8 cellular contexts compared by ENCODE assay signal in the genomic region with DNA sequence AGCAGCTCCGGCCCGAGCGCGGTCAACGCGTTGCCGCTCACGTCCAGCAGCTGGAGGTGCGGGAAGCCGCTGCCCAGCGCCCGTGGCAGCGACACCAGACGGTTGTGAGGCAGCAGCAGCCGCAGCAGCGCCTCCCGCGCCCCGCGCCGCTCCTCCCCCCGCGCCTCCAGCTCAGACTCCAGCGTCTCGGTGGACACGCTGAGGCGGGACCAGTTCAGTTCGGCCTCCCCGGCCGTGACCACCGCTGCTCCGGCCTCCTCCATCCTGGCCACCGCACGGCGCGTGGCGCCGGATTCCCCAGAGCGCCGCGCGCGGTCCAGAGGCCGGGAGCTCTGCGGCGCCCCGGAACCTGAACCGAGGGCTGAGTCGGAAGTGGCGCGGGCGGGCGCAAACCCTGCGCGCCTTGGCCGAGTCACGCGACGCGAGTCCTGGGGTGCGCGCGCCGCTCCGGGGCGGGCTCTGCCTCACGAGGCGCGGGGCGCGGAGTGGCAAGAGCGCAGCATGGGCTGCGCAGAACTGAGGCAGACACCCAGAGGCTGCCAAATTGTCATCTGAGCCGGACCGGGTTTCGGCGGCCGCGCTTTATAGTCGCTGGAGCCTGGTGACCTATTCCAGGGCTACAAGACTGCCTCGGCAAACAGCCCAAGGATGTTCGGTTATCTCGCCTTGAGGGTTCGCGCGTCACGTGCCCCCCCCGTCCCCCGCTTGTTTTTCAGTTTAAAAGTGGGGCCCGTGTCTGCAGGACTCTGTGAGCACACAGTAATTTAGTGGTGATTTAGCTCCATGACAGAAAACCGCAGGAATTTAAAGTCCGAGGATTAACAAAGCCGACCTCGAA. TPM values are rescaled to one million over a fixed set of nuclear protein-coding genes. Genes with fewer than 3 reads are reported as not detected.
DNase-seq lines count a peak whose midpoint lies in the region; ATAC-seq, FAIRE-seq and TF ChIP-seq lines count a peak whose summit lies in the region.

A gene (minus strand): TSS at position 374 of the 838 bp plus-strand sequence. CDS start 111 bp downstream, at position 263.

- no peak for TF ChIP-seq CTCF in astrocyte (IDR thresholded peaks at IDR 0.05; ENCODE audit: insufficient read depth, low read depth, low read length)

- H3K4me1 Mint-ChIP-seq in T-helper 2 cell treated with Interferon-gamma antibody and Interleukin-4, amounts not matched to agents 5 μg/mL and 100 μg/mL, for 36 hours (ENCODE audit: low read depth): peaks cover 42% of the 10 kb centered on the region
- peaks cover 10% of the 10 kb centered on the region for H3K4me1 Mint-ChIP-seq in astrocyte (ENCODE audit: low read depth, unreplicated experiment)

- peak within 1 kb of the TSS; percentile 90 for H3K9ac ChIP-seq in astrocyte (ENCODE audit: low read length)

- ATAC-seq in GM18508 (IDR thresholded peaks at IDR 0.05; ENCODE audit: insufficient read depth, unreplicated experiment): peak; percentile 50
- peak; percentile 80 for ATAC-seq in HG02981 (IDR thresholded peaks at IDR 0.05; ENCODE audit: unreplicated experiment)

- H3K27me3 ChIP-seq in astrocyte (ENCODE audit: insufficient read depth, low read length): no peaks in the 10 kb centered on the region

- peak within 1 kb of the TSS; percentile 89 for H2AFZ ChIP-seq in astrocyte (ENCODE audit: low read depth, low read length)

- H3K4me2 ChIP-seq in astrocyte (ENCODE audit: low read length): peak within 1 kb of the TSS; percentile 91

- H3K36me3 ChIP-seq in astrocyte (ENCODE audit: insufficient read depth, low read length): no peaks in the 10 kb centered on the region

- peak; percentile 80 to 87 for DNase-seq in NCI-H1930 (lab: John Stamatoyannopoulos, UW)
- peak; percentile 91 for DNase-seq in T-helper 2 cell treated with Interferon-gamma antibody and Interleukin-4, amounts not matched to agents 5 μg/mL and 100 μg/mL, for 36 hours (ENCODE audit: low spot score)
- peak; percentile 83 for DNase-seq in astrocyte (ENCODE audit: low read depth)
- DNase-seq in hepatic stellate cell (ENCODE audit: low spot score): peak; percentile 92
- peak; percentile 98 for DNase-seq in retina
- no peak for DNase-seq in OCI-M2 (lab: John Stamatoyannopoulos, UW; ENCODE audit: unreplicated experiment)

- peaks cover 27% of the 10 kb centered on the region for H3K36me3 Mint-ChIP-seq in T-helper 2 cell treated with Interferon-gamma antibody and Interleukin-4, amounts not matched to agents 5 μg/mL and 100 μg/mL, for 36 hours (ENCODE audit: low read depth)
- no peaks in the 10 kb centered on the region for H3K36me3 Mint-ChIP-seq in astrocyte (ENCODE audit: low read depth, unreplicated experiment)

- peak within 1 kb of the TSS; percentile 85 for H3K27ac Mint-ChIP-seq in T-helper 2 cell treated with Interferon-gamma antibody and Interleukin-4, amounts not matched to agents 5 μg/mL and 100 μg/mL, for 36 hours
- H3K27ac Mint-ChIP-seq in astrocyte (ENCODE audit: unreplicated experiment): peak within 1 kb of the TSS; percentile 88

- H3K27me3 Mint-ChIP-seq in T-helper 2 cell treated with Interferon-gamma antibody and Interleukin-4, amounts not matched to agents 5 μg/mL and 100 μg/mL, for 36 hours (ENCODE audit: low read depth): peaks cover 26% of the 10 kb centered on the region
- H3K27me3 Mint-ChIP-seq in astrocyte (ENCODE audit: low read depth, unreplicated experiment): no peaks in the 10 kb centered on the region

- peak within 1 kb of the TSS; percentile 88 for H3K27ac ChIP-seq in astrocyte (ENCODE audit: low read depth, low read length)

- peaks cover 42% of the 10 kb centered on the region for H4K20me1 ChIP-seq in astrocyte (ENCODE audit: insufficient read depth, low read length)

- H3K79me2 ChIP-seq in astrocyte (ENCODE audit: insufficient read depth, low read length): peaks cover 46% of the 10 kb centered on the region

- no peak for FAIRE-seq in astrocyte (lab: Jason Lieb, UNC)

- no peaks in the 10 kb centered on the region for H3K9me3 ChIP-seq in astrocyte (ENCODE audit: insufficient read depth, low read depth, low read length)

- H3K4me3 ChIP-seq in astrocyte (ENCODE audit: insufficient read depth, low read depth, low read length): peak within 1 kb of the TSS; percentile 87

- peak within 1 kb of the TSS; percentile 90 for H3K4me3 Mint-ChIP-seq in T-helper 2 cell treated with Interferon-gamma antibody and Interleukin-4, amounts not matched to agents 5 μg/mL and 100 μg/mL, for 36 hours
- peak within 1 kb of the TSS; percentile 94 for H3K4me3 Mint-ChIP-seq in astrocyte (ENCODE audit: unreplicated experiment)

- peaks cover 7% of the 10 kb centered on the region for H3K4me1 ChIP-seq in astrocyte (ENCODE audit: insufficient read depth, low read length)

- no peaks in the 10 kb centered on the region for H3K9me3 Mint-ChIP-seq in T-helper 2 cell treated with Interferon-gamma antibody and Interleukin-4, amounts not matched to agents 5 μg/mL and 100 μg/mL, for 36 hours
- no peaks in the 10 kb centered on the region for H3K9me3 Mint-ChIP-seq in astrocyte (ENCODE audit: unreplicated experiment)

RNA-seq across cellular contexts. Expression of the gene that starts here (rescaled TPM):
- total RNA-seq in astrocyte: 12.7 and 14.3 TPM in 2 replicates
